8 cellular contexts compared by ENCODE assay signal in the genomic region with DNA sequence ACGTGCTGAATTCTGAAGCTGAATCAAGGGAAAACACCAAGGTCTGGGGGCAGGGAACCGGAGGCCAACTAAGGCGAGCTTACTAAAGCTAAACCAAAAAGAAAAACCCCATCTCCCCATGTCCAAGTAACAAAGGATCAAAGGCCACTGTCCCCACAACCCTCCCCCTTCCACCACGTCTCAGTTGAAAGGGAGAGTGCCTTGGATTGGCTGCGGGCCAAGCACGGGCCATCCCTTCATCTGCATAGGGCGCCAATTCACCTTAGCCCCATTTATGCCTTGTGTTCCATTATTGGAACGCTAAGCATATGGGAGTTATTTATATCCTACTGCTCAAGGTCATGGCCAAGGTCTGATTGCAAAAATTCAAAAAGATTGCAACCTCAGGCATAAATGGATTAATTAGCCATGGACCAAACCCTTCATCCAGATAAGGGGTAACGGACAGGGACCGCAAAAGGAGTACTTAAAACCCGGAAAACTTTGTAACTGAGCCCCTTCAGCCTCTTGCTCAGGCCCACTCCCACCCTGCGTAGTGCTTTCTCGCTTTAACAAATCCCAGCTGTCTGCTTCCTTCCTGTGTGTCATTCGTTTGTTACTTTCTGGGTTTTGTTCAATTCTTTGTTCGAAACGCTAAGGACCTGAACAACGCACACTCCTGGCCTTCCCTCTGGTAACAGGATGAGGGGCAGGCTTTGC. TPM values are rescaled to one million over a fixed set of nuclear protein-coding genes. Genes with fewer than 3 reads are reported as not detected.
A peak's percentile ranks its signal among the peaks of the same experiment; 100 is the strongest.
DNase-seq lines count a peak whose midpoint lies in the region; ATAC-seq and TF ChIP-seq lines count a peak whose summit lies in the region.

No MANE protein-coding gene starts in this region.

- RAD21 ChIA-PET in HCT116 (lab: Charles Lee; ENCODE audit: low non-redundant PET in 1 of 2, low total read pairs in 2 of 2, uncharacterized antibody in 2 of 2, unreplicated experiment in 2 of 2): no interaction called here

- TF ChIP-seq RAD21 in HCT116 (IDR thresholded peaks at IDR 0.05; ENCODE audit: low read depth): no peak

- no peaks in the 10 kb centered on the region for H3K9me2 ChIP-seq in HCT116 (ENCODE audit: insufficient read depth)

- H3K4me1 ChIP-seq in BLaER1 treated with 17β-estradiol and CSF1 and Interleukin-3, amounts not matched to agents 10 nM and 100 nM: peaks cover 67 to 80% (median 75%) of the 10 kb centered on the region in 10 experiments
- peaks cover 12 to 20% of the 10 kb centered on the region in 2 experiments for H3K4me1 ChIP-seq in HCT116 (ENCODE audit: control insufficient read depth in 1 of 2, insufficient read depth in 2 of 2, low read length in 2 of 2)

- intact Hi-C loops in HCT116 (cut with micrococcal nuclease): loop anchor here (1.0 kb wide), 1 partner anchor 33 kb away; no protein-coding TSS in a partner anchor

- no peaks in the 10 kb centered on the region for H3K27me3 ChIP-seq in BLaER1 treated with 17β-estradiol and CSF1 and Interleukin-3, amounts not matched to agents 10 nM and 100 nM
- H3K27me3 ChIP-seq in HCT116 (ENCODE audit: insufficient read depth, low read length): no peaks in the 10 kb centered on the region

- H3K9me3 ChIP-seq in BLaER1 treated with 17β-estradiol and CSF1 and Interleukin-3, amounts not matched to agents 10 nM and 100 nM (replicated peaks in 1 of 11): no peaks in the 10 kb centered on the region
- H3K9me3 ChIP-seq in HCT116 (ENCODE audit: control insufficient read depth in 1 of 2, insufficient read depth in 1 of 2, low read depth in 1 of 2, low read length in 2 of 2): no peaks in the 10 kb centered on the region

- peak overlapping the region; percentile 83 to 99 (median 96) for H3K4me2 ChIP-seq in BLaER1 treated with 17β-estradiol and CSF1 and Interleukin-3, amounts not matched to agents 10 nM and 100 nM
- peak overlapping the region; percentile 98 for H3K4me2 ChIP-seq in HCT116 (ENCODE audit: low read length)

- peak overlapping the region; percentile 88 to 100 (median 94) for H3K9ac ChIP-seq in BLaER1 treated with 17β-estradiol and CSF1 and Interleukin-3, amounts not matched to agents 10 nM and 100 nM
- H3K9ac ChIP-seq in HCT116 (ENCODE audit: low read length): peak overlapping the region; percentile 64

- peaks cover 16 to 41% (median 31%) of the 10 kb centered on the region in 11 experiments for H4K20me1 ChIP-seq in BLaER1 treated with 17β-estradiol and CSF1 and Interleukin-3, amounts not matched to agents 10 nM and 100 nM
- H4K20me1 ChIP-seq in HCT116 (ENCODE audit: insufficient read depth): no peaks in the 10 kb centered on the region

- peaks cover 31% of the 10 kb centered on the region for H3K79me2 ChIP-seq in HCT116 (ENCODE audit: insufficient read depth, low read length)

- TF ChIP-seq CTCF in HCT116 (IDR thresholded peaks at IDR 0.05 in 2 of 3, conservative IDR thresholded peaks at IDR 0.05 in 1 of 3; ENCODE audit: borderline replicate concordance in 1 of 3, insufficient read depth in 1 of 3, low read depth in 2 of 3, low read length in 2 of 3) (no peak), astrocyte of the spinal cord (IDR thresholded peaks at IDR 0.05; ENCODE audit: low read depth, low read length) (no peak)

- CTCF ChIA-PET in HCT116 (lab: Charles Lee): interaction anchor here (0.8 to 2.5 kb wide), 18 partner anchors 9 to 521 kb away, joined by 3 to 29 read pairs (median 4); partner anchors contain the start of genes CES3 and TMEM208

- BruUV-seq in HCT116 (replicated peaks; lab: Mats Ljungman, UMichigan): TSS peak; percentile 87

- in situ Hi-C loops in astrocyte of the spinal cord (cut with HindIII; ENCODE audit: low sequenced_read_pairs): no loop called here

- TF ChIP-seq POLR2A in HCT116 (IDR thresholded peaks at IDR 0.05; ENCODE audit: borderline replicate concordance, extremely low read depth, insufficient read depth, insufficient read length): no peak

- POLR2A ChIA-PET in HCT116 (lab: Charles Lee): interaction anchor here (0.7 to 1.4 kb wide), 4 partner anchors 11 to 208 kb away, joined by 3 to 4 read pairs (median 4); no protein-coding TSS in a partner anchor

- DNase-seq in HCT116 (ENCODE audit: low read depth, low spot score) (no peak), RPMI7951 (ENCODE audit: low read depth) (peak; percentile 48), astrocyte of the spinal cord (ENCODE audit: low read depth, low spot score) (no peak), inferior parietal cortex (ENCODE audit: extremely low spot score) (peak; percentile 32)
- DNase-seq in stimulated activated CD4-positive, alpha-beta T cell treated with anti-CD3 and anti-CD28 coated beads, Interleukin-2, amount 100 ng/mL, for 24 hours: peak; percentile 50 to 71

- H3K4me3 ChIP-seq in BLaER1 treated with 17β-estradiol and CSF1 and Interleukin-3, amounts not matched to agents 10 nM and 100 nM: peak overlapping the region; percentile 77 to 99 (median 94)
- peak overlapping the region; percentile 72 to 93 for H3K4me3 ChIP-seq in HCT116 (replicated peaks in 1 of 2; ENCODE audit: low read depth in 1 of 2, low read length in 2 of 2)
- peak overlapping the region; percentile 60 for H3K4me3 ChIP-seq in astrocyte of the spinal cord (ENCODE audit: low read depth, low read length)

- peaks cover under 1 to 48% (median 28%) of the 10 kb centered on the region in 11 experiments; a peak in 19 of 22 replicates for H3K36me3 ChIP-seq in BLaER1 treated with 17β-estradiol and CSF1 and Interleukin-3, amounts not matched to agents 10 nM and 100 nM
- H3K36me3 ChIP-seq in HCT116 (ENCODE audit: control insufficient read depth in 1 of 2, insufficient read depth in 2 of 2, low read length in 2 of 2): no peaks in the 10 kb centered on the region

- peak overlapping the region; percentile 83 for H2AFZ ChIP-seq in HCT116 (ENCODE audit: low read depth, low read length, poor library complexity, severe bottlenecking)

- peak overlapping the region; percentile 89 to 100 (median 99) for H3K27ac ChIP-seq in BLaER1 treated with 17β-estradiol and CSF1 and Interleukin-3, amounts not matched to agents 10 nM and 100 nM
- H3K27ac ChIP-seq in HCT116 (ENCODE audit: low read depth, low read length): peak overlapping the region; percentile 48

- peak; percentile 14; the same call in 1 of the 2 replicates for ATAC-seq in HCT116
- ATAC-seq in HG02870 (IDR thresholded peaks at IDR 0.05; ENCODE audit: unreplicated experiment): no peak
- no peak for ATAC-seq in GM21381 (IDR thresholded peaks at IDR 0.05; ENCODE audit: unreplicated experiment)

TF ChIP-seq in HCT116, 20 proteins besides CTCF, POLR2A, EP300 and RAD21:
- TF ChIP-seq JUND (IDR thresholded peaks at IDR 0.05) (no peak), SIN3A (IDR thresholded peaks at IDR 0.05; ENCODE audit: low read depth) (no peak), EGR1 (IDR thresholded peaks at IDR 0.05; ENCODE audit: low read depth) (no peak), SP1 (IDR thresholded peaks at IDR 0.05; ENCODE audit: low read depth) (no peak), CBX3 (IDR thresholded peaks at IDR 0.05; ENCODE audit: low read depth) (no peak), SRF (IDR thresholded peaks at IDR 0.05; ENCODE audit: low read depth) (no peak), TCF7L2 (IDR thresholded peaks at IDR 0.05; ENCODE audit: borderline replicate concordance, extremely low read depth, insufficient read depth, insufficient read length) (no peak), POLR2AphosphoS5 (IDR thresholded peaks at IDR 0.05; ENCODE audit: low read depth, low read length) (no peak), FOSL1 (IDR thresholded peaks at IDR 0.05; ENCODE audit: low read depth) (no peak), ELF1 (IDR thresholded peaks at IDR 0.05; ENCODE audit: borderline replicate concordance, low read depth) (no peak), ZFX (IDR thresholded peaks at IDR 0.05) (no peak), ZNF274 (IDR thresholded peaks at IDR 0.05; ENCODE audit: low read depth, low read length) (no peak)
- TF ChIP-seq, protein P1, sequence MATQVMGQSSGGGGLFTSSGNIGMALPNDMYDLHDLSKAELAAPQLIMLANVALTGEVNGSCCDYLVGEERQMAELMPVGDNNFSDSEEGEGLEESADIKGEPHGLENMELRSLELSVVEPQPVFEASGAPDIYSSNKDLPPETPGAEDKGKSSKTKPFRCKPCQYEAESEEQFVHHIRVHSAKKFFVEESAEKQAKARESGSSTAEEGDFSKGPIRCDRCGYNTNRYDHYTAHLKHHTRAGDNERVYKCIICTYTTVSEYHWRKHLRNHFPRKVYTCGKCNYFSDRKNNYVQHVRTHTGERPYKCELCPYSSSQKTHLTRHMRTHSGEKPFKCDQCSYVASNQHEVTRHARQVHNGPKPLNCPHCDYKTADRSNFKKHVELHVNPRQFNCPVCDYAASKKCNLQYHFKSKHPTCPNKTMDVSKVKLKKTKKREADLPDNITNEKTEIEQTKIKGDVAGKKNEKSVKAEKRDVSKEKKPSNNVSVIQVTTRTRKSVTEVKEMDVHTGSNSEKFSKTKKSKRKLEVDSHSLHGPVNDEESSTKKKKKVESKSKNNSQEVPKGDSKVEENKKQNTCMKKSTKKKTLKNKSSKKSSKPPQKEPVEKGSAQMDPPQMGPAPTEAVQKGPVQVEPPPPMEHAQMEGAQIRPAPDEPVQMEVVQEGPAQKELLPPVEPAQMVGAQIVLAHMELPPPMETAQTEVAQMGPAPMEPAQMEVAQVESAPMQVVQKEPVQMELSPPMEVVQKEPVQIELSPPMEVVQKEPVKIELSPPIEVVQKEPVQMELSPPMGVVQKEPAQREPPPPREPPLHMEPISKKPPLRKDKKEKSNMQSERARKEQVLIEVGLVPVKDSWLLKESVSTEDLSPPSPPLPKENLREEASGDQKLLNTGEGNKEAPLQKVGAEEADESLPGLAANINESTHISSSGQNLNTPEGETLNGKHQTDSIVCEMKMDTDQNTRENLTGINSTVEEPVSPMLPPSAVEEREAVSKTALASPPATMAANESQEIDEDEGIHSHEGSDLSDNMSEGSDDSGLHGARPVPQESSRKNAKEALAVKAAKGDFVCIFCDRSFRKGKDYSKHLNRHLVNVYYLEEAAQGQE (IDR thresholded peaks at IDR 0.05; ENCODE audit: low read depth): no peak

RNA-seq across cellular contexts. Expression of gene ATP6V0D1, which starts 0.8 kb away (rescaled TPM):
- total RNA-seq in HCT116 (2021; ENCODE audit: unreplicated experiment): 36.6 TPM
- polyA plus RNA-seq in HCT116 (2012): 35.1 and 36.8 TPM in 2 replicates
- 121 and 141 TPM in 2 replicates for total RNA-seq in RPMI7951 (2014; rRNA removed; shearing (Covaris generic))

RNA-seq across cellular contexts. Expression of gene AGRP, which starts 1.6 kb away (rescaled TPM):
- not detected for total RNA-seq in HCT116 (2021; ENCODE audit: unreplicated experiment)
- polyA plus RNA-seq in HCT116 (2012): not detected in 2 replicates
- total RNA-seq in RPMI7951 (2014; rRNA removed; shearing (Covaris generic)): not detected in 2 replicates

RNA-seq across cellular contexts. Expression of gene RIPOR1, which starts 46.9 kb away (rescaled TPM):
- total RNA-seq in HCT116 (2021; ENCODE audit: unreplicated experiment): 60.0 TPM
- 34.2 and 34.4 TPM in 2 replicates for polyA plus RNA-seq in HCT116 (2012)
- total RNA-seq in RPMI7951 (2014; rRNA removed; shearing (Covaris generic)): 9.0 and 11.5 TPM in 2 replicates

RNA-seq across cellular contexts. Expression of gene HSD11B2, which starts 50.8 kb away (rescaled TPM):
- 9.7 TPM for total RNA-seq in HCT116 (2021; ENCODE audit: unreplicated experiment)
- polyA plus RNA-seq in HCT116 (2012): 11.2 and 11.9 TPM in 2 replicates
- total RNA-seq in RPMI7951 (2014; rRNA removed; shearing (Covaris generic)): not detected in 2 replicates

Comparison
In these comparisons a context has a peak if more than half of its experiments do, and no peak if none do; other contexts are left out.
1. DNase-seq: peak in RPMI7951 (single experiment), inferior parietal cortex (single experiment) and stimulated activated CD4-positive, alpha-beta T cell treated with anti-CD3 and anti-CD28 coated beads, Interleukin-2, amount 100 ng/mL, for 24 hours (2 of 2); none in HCT116 (single experiment) and astrocyte of the spinal cord (single experiment).
2. Peak in every context shown above with its lines, with median percentiles within 50 percentile points of each other: H3K4me3 ChIP-seq.